ENCODE assay signal across 8 cellular contexts in the genomic region with DNA sequence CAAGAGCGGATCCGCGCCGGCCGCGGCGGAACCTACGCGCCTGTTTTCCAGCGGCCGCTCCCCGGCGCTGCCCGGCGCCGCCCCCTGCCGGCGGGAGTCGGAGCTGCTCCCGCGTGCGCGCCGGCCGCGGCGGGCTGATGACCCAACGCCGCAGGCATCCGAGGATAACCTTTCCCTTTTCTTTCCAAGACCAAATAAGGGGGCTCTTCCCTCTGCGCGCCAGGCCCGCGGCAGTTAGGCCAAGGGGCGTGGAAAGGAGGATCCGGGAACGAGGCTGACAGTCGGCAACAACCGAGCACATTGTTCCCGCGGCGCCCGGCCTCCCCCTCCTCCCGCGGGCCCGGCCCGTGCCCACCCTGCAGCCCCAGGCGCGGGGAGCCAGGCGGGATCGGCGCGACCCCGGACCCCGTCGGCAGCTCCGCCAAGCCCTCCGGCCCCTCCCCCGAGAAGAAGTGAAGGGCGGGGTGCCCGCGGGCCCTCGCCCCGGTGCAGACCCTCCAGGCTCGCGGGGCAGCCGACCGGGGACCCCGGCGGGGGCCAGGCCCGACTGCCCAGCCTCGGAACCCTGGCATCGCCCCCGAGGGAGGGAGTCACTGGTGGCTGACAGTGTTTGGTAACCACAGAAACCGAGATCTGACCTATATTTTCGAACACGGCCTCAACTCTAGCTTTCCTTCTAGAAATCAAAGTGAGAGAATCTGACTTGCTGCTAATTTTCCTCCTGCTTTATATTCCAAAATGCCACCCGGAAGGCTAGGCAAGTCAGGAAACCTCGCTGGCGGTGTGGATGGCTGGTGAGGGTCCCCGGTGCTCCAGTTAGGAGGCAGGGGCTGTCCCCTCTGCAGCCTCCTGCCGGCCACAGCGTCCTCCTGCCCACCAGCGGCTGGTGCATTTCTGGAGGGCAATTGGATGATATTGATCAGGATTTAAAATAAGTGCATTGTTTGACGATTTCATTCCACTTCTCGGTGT. TPM values are rescaled to one million over a fixed set of nuclear protein-coding genes. Genes with fewer than 3 reads are reported as not detected.
A peak's percentile ranks its signal among the peaks of the same experiment; 100 is the strongest.
DNase-seq lines count a peak whose midpoint lies in the region; ATAC-seq and TF ChIP-seq lines count a peak whose summit lies in the region.

No MANE protein-coding gene starts in this region.

- peaks cover 5% of the 10 kb centered on the region; the same call in 1 of the 2 replicates for H3F3A ChIP-seq in GM23338 (replicated peaks; ENCODE audit: low read depth)
- H3F3A ChIP-seq in Loucy (ENCODE audit: low read depth): no peaks in the 10 kb centered on the region

- H3K27ac ChIP-seq in GM23338 (ENCODE audit: low read depth) (peak overlapping the region; percentile 84), skin epidermis (peak overlapping the region in 20 of 21 experiments; percentile 17 to 90 (median 72))

- H3K27me3 ChIP-seq in GM23338 (ENCODE audit: insufficient read depth): 0 out of 2 replicates have a peak, but pooled peaks cover 14% of the 10 kb centered on the region
- H3K27me3 ChIP-seq in Loucy (ENCODE audit: insufficient read depth, low read length, poor library complexity, severe bottlenecking): no peaks in the 10 kb centered on the region

- H4K20me1 ChIP-seq in GM23338 (replicated peaks; ENCODE audit: insufficient read depth) (no peaks in the 10 kb centered on the region), Loucy (ENCODE audit: insufficient read depth, low read length, poor library complexity, severe bottlenecking) (no peaks in the 10 kb centered on the region)

- H3K27ac Mint-ChIP-seq in GM23338: peak overlapping the region; percentile 86

- H3K4me1 ChIP-seq in GM23338 (ENCODE audit: insufficient read depth) (peaks cover 4% of the 10 kb centered on the region; the same call in 1 of the 2 replicates), Loucy (ENCODE audit: insufficient read depth, low read length, poor library complexity, severe bottlenecking) (peaks cover 7% of the 10 kb centered on the region)

- H3K9ac ChIP-seq in Loucy (ENCODE audit: low read depth, low read length, poor library complexity, severe bottlenecking): peak overlapping the region; percentile 74

- H3K4me3 Mint-ChIP-seq in GM23338: peak overlapping the region; percentile 83

- H3K4me2 ChIP-seq in GM23338 (peak overlapping the region; percentile 100), Loucy (ENCODE audit: low read depth, low read length, poor library complexity, severe bottlenecking) (peak overlapping the region; percentile 88)

- TF ChIP-seq CTCF in GM23338 (conservative IDR thresholded peaks at IDR 0.05; ENCODE audit: low read depth in 2 of 2) (peak; percentile 46 to 61), Loucy (conservative IDR thresholded peaks at IDR 0.05; ENCODE audit: low read length) (peak; percentile 68), WI38 (IDR thresholded peaks at IDR 0.05; ENCODE audit: low read depth, low read length) (no peak)

- no peaks in the 10 kb centered on the region for H3K9me3 ChIP-seq in Loucy (ENCODE audit: insufficient read depth, low read depth, low read length)

- H2AFZ ChIP-seq in GM23338 (peak overlapping the region; percentile 94), Loucy (ENCODE audit: low read length) (peak overlapping the region; percentile 96)

- in situ Hi-C loops in G401 (cut with HindIII; ENCODE audit: low sequenced_read_pairs): no loop called here

- H3K9me2 ChIP-seq in GM23338 (ENCODE audit: insufficient read depth) (0 out of 2 replicates have a peak, but pooled peaks cover 3% of the 10 kb centered on the region), Loucy (replicated peaks; ENCODE audit: low read depth, low read length) (no peaks in the 10 kb centered on the region)

- H3K36me3 Mint-ChIP-seq in GM23338 (ENCODE audit: low read depth): no peaks in the 10 kb centered on the region

- peaks cover 9% of the 10 kb centered on the region for H3K27me3 Mint-ChIP-seq in GM23338 (ENCODE audit: insufficient read depth, low read depth, poor library complexity)

- H3K4me3 ChIP-seq in GM23338 (peak overlapping the region; percentile 94), Loucy (ENCODE audit: low read length, poor library complexity, severe bottlenecking) (peak overlapping the region; percentile 77), WI38 (ENCODE audit: low read depth, low read length) (peak overlapping the region; percentile 62), skin epidermis (peak overlapping the region; percentile 40 to 54 (median 46))

- peaks cover 7% of the 10 kb centered on the region; the same call in 1 of the 3 replicates for H3K4me1 Mint-ChIP-seq in GM23338

- H3K79me2 ChIP-seq in GM23338 (replicated peaks; ENCODE audit: insufficient read depth): no peaks in the 10 kb centered on the region
- no peaks in the 10 kb centered on the region for H3K79me2 ChIP-seq in Loucy (ENCODE audit: insufficient read depth, low read length)

- H3K36me3 ChIP-seq in GM23338 (ENCODE audit: insufficient read depth) (no peaks in the 10 kb centered on the region), Loucy (ENCODE audit: insufficient read depth, low read length) (no peaks in the 10 kb centered on the region)

- DNase-seq in G401 (ENCODE audit: low spot score): peak; percentile 44
- DNase-seq in GM23338 (ENCODE audit: low spot score): peak; percentile 92
- DNase-seq in cerebellar cortex (ENCODE audit: low spot score): peak; percentile 53
- peak; percentile 72 for DNase-seq in iris pigment epithelial cell (ENCODE audit: low read depth)
- DNase-seq in DMS153 treated with DMSO at 0.1 percent for 48 hours (lab: John Stamatoyannopoulos, UW; ENCODE audit: unreplicated experiment): no peak

- peak; percentile 88 for ATAC-seq in GM23338

- no peaks in the 10 kb centered on the region for H3K9me3 Mint-ChIP-seq in GM23338

TF ChIP-seq in GM23338, 12 proteins besides CTCF, POLR2A, EP300 and RAD21:
- TF ChIP-seq CREB1 (CRISPR knock-in tag; IDR thresholded peaks at IDR 0.05; ENCODE audit: low read depth) (peak; percentile 47; the same call in 1 of the 2 replicates), ZNF114 (CRISPR knock-in tag; IDR thresholded peaks at IDR 0.05) (no peak), EZH2phosphoT487 (IDR thresholded peaks at IDR 0.05; ENCODE audit: unreplicated experiment) (no peak), JUNB (IDR thresholded peaks at IDR 0.05; ENCODE audit: unreplicated experiment) (no peak)

RNA-seq across cellular contexts. Expression of a gene that starts 45.6 kb away (rescaled TPM):
- 21.8 and 26.1 TPM in 2 replicates for total RNA-seq in G401 (2014; rRNA removed; shearing (Covaris generic))
- total RNA-seq in GM23338 (2014; rRNA removed; shearing (Covaris generic)): 2.9 and 3.5 TPM in 2 replicates
- polyA plus RNA-seq in GM23338 (2016; fragmentation: Nextera tagmentation; extraction: Ambion mirVana): 0.73 and 0.74 TPM in 2 replicates

RNA-seq across cellular contexts. Expression of a gene that starts 51.7 kb away (rescaled TPM):
- 0.51 and 0.68 TPM in 2 replicates for total RNA-seq in G401 (2014; rRNA removed; shearing (Covaris generic))
- not detected in 2 replicates for total RNA-seq in GM23338 (2014; rRNA removed; shearing (Covaris generic))
- polyA plus RNA-seq in GM23338 (2016; fragmentation: Nextera tagmentation; extraction: Ambion mirVana): not detected in 2 replicates
